Comparison of ENCODE assay signal across 1 cellular context in the genomic region with DNA sequence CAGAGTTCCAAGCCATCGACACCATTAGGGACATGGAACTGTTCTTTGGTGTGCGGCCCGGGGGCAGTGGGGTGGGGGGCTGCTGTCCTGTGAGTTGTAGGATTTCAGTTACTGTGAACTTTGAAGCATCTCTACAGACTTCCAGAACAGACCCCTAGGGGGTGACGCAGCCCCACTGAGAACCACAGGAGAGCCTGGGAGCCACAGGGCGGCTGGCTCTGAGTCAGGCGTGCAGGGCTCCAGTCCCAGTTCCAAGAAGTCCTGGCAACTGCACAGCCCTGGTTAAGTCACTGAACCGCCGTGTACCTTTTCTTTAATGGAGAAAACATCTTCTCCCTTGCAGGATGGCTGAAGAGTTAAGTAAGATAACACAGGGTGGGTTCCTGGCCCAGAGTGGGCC.
TF ChIP-seq lines count a peak whose summit lies in the region.

No MANE protein-coding gene starts in this region.

TF ChIP-seq in GM12878, 131 proteins besides CTCF, POLR2A, EP300 and RAD21 (continued from another document):
- TF ChIP-seq, protein P1, sequence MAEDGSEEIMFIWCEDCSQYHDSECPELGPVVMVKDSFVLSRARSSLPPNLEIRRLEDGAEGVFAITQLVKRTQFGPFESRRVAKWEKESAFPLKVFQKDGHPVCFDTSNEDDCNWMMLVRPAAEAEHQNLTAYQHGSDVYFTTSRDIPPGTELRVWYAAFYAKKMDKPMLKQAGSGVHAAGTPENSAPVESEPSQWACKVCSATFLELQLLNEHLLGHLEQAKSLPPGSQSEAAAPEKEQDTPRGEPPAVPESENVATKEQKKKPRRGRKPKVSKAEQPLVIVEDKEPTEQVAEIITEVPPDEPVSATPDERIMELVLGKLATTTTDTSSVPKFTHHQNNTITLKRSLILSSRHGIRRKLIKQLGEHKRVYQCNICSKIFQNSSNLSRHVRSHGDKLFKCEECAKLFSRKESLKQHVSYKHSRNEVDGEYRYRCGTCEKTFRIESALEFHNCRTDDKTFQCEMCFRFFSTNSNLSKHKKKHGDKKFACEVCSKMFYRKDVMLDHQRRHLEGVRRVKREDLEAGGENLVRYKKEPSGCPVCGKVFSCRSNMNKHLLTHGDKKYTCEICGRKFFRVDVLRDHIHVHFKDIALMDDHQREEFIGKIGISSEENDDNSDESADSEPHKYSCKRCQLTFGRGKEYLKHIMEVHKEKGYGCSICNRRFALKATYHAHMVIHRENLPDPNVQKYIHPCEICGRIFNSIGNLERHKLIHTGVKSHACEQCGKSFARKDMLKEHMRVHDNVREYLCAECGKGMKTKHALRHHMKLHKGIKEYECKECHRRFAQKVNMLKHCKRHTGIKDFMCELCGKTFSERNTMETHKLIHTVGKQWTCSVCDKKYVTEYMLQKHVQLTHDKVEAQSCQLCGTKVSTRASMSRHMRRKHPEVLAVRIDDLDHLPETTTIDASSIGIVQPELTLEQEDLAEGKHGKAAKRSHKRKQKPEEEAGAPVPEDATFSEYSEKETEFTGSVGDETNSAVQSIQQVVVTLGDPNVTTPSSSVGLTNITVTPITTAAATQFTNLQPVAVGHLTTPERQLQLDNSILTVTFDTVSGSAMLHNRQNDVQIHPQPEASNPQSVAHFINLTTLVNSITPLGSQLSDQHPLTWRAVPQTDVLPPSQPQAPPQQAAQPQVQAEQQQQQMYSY (CRISPR knock-in tag; IDR thresholded peaks at IDR 0.05): no peak
- no peak for TF ChIP-seq CREB1 (IDR thresholded peaks at IDR 0.05; ENCODE audit: low read depth)
- no peak for TF ChIP-seq STAT3 (IDR thresholded peaks at IDR 0.05; ENCODE audit: low read depth, low read length)
- TF ChIP-seq JUND (IDR thresholded peaks at IDR 0.05; ENCODE audit: low read depth, low read length): no peak
- no peak for TF ChIP-seq PAX5 (IDR thresholded peaks at IDR 0.05; ENCODE audit: borderline replicate concordance, low read depth, low read length)
- TF ChIP-seq, protein P2, sequence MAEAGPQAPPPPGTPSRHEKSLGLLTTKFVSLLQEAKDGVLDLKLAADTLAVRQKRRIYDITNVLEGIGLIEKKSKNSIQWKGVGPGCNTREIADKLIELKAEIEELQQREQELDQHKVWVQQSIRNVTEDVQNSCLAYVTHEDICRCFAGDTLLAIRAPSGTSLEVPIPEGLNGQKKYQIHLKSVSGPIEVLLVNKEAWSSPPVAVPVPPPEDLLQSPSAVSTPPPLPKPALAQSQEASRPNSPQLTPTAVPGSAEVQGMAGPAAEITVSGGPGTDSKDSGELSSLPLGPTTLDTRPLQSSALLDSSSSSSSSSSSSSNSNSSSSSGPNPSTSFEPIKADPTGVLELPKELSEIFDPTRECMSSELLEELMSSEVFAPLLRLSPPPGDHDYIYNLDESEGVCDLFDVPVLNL (IDR thresholded peaks at IDR 0.05; ENCODE audit: low read depth, low read length): no peak
- TF ChIP-seq RCOR1 (conservative IDR thresholded peaks at IDR 0.05; ENCODE audit: low read depth, low read length): no peak
- TF ChIP-seq ZNF217 (IDR thresholded peaks at IDR 0.05): no peak
- TF ChIP-seq PAX8 (IDR thresholded peaks at IDR 0.05): no peak
- TF ChIP-seq, protein P3, sequence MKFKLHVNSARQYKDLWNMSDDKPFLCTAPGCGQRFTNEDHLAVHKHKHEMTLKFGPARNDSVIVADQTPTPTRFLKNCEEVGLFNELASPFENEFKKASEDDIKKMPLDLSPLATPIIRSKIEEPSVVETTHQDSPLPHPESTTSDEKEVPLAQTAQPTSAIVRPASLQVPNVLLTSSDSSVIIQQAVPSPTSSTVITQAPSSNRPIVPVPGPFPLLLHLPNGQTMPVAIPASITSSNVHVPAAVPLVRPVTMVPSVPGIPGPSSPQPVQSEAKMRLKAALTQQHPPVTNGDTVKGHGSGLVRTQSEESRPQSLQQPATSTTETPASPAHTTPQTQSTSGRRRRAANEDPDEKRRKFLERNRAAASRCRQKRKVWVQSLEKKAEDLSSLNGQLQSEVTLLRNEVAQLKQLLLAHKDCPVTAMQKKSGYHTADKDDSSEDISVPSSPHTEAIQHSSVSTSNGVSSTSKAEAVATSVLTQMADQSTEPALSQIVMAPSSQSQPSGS (IDR thresholded peaks at IDR 0.05; ENCODE audit: low read length): no peak
- no peak for TF ChIP-seq FOXM1 (IDR thresholded peaks at IDR 0.05; ENCODE audit: low read depth, low read length)
